ENCODE assay signal across 1 cellular context in the genomic region with DNA sequence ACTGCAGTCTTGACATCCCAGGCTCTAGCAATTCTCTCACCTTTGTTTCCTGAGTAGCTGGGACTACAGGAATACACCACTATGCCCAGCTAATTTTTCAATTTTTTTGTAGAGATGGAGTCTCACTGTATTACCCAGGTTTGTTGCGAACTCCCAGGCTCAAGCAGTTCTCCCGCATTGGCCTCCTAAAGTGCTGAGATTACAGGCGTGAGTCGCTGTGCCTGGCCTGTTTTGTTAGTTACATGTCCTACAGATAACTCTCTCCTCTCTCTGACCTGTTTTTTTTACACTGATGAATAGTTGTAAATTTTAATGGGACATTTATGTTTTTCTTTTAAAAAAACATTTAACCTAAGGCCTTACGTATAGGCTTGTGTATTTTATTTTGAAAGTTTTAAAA.
TF ChIP-seq lines count a peak whose summit lies in the region.

No MANE protein-coding gene starts in this region.

TF ChIP-seq in WTC11, 78 proteins besides CTCF, POLR2A, EP300 and RAD21 (continued from another document):
- TF ChIP-seq, protein P1, sequence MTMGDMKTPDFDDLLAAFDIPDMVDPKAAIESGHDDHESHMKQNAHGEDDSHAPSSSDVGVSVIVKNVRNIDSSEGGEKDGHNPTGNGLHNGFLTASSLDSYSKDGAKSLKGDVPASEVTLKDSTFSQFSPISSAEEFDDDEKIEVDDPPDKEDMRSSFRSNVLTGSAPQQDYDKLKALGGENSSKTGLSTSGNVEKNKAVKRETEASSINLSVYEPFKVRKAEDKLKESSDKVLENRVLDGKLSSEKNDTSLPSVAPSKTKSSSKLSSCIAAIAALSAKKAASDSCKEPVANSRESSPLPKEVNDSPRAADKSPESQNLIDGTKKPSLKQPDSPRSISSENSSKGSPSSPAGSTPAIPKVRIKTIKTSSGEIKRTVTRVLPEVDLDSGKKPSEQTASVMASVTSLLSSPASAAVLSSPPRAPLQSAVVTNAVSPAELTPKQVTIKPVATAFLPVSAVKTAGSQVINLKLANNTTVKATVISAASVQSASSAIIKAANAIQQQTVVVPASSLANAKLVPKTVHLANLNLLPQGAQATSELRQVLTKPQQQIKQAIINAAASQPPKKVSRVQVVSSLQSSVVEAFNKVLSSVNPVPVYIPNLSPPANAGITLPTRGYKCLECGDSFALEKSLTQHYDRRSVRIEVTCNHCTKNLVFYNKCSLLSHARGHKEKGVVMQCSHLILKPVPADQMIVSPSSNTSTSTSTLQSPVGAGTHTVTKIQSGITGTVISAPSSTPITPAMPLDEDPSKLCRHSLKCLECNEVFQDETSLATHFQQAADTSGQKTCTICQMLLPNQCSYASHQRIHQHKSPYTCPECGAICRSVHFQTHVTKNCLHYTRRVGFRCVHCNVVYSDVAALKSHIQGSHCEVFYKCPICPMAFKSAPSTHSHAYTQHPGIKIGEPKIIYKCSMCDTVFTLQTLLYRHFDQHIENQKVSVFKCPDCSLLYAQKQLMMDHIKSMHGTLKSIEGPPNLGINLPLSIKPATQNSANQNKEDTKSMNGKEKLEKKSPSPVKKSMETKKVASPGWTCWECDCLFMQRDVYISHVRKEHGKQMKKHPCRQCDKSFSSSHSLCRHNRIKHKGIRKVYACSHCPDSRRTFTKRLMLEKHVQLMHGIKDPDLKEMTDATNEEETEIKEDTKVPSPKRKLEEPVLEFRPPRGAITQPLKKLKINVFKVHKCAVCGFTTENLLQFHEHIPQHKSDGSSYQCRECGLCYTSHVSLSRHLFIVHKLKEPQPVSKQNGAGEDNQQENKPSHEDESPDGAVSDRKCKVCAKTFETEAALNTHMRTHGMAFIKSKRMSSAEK (CRISPR knock-in tag; IDR thresholded peaks at IDR 0.05; ENCODE audit: borderline replicate concordance) = no peak
- TF ChIP-seq JUN (CRISPR knock-in tag; IDR thresholded peaks at IDR 0.05) = no peak
